In genomic region chr18:75375341-75375740, GRCh38 we compare ENCODE assay signal across 29 cellular contexts. TPM values are rescaled to one million over a fixed set of nuclear protein-coding genes. Genes with fewer than 3 reads are reported as not detected.
"Had no signal": no experiment of that assay in that cellular context is flagged by ENCODE, and none has a peak within 500 bp of the region (broad histone marks: within the 10 kb centered on the region; RNA-seq: fewer than 3 reads in every experiment).

No MANE protein-coding gene starts in this region.

- H3K4me1 ChIP-seq: colonic mucosa, esophagus squamous epithelium, gastrocnemius medialis, heart right ventricle, left lung, lower lobe of right lung had no signal

- DNase-seq: colonic mucosa; cortex of kidney; effector CD8-positive, alpha-beta T cell; effector memory CD8-positive, alpha-beta T cell; endodermal cell; erythroblast; esophagus squamous epithelium; foreskin fibroblast; gastrocnemius medialis; glutamatergic neuron; head of caudate nucleus; heart right ventricle; hippocampal formation; left cardiac atrium; left lung; left ventricle myocardium superior; lower lobe of right lung; mesenchymal stem cell; mucosa of descending colon had no signal

- H3K4me3 ChIP-seq: colonic mucosa, esophagus squamous epithelium, gastrocnemius medialis, heart right ventricle, left lung, lower lobe of right lung, mucosa of descending colon had no signal

- H3K27me3 ChIP-seq: colonic mucosa, esophagus squamous epithelium, gastrocnemius medialis, left lung had no signal

- H3K4me3 Mint-ChIP-seq: dendritic cell treated with granulocyte-macrophage colony-stimulating factor and Interleukin-4, amounts not matched to agents 40 ng/mL and 50 ng/mL, for 4 days; effector memory CD8-positive, alpha-beta T cell; endodermal cell; mesothelial cell of epicardium had no signal

- H3K27ac ChIP-seq: colonic mucosa, epithelial cell of prostate, esophagus squamous epithelium, gastrocnemius medialis, heart right ventricle, left lung, lower lobe of right lung had no signal

- H3K4me1 Mint-ChIP-seq: endodermal cell had no signal

- H3K9me3 ChIP-seq: colonic mucosa, esophagus squamous epithelium, gastrocnemius medialis, heart right ventricle, left lung, lower lobe of right lung, mucosa of descending colon had no signal

- H3K27ac Mint-ChIP-seq: dendritic cell treated with granulocyte-macrophage colony-stimulating factor and Interleukin-4, amounts not matched to agents 40 ng/mL and 50 ng/mL, for 4 days; effector memory CD8-positive, alpha-beta T cell; endodermal cell; mesothelial cell of epicardium had no signal

- ATAC-seq: effector memory CD8-positive, alpha-beta T cell; esophagus mucosa; gastrocnemius medialis; heart right ventricle; left cardiac atrium; left lung; left ventricle myocardium superior; lower lobe of right lung had no signal

- H3K36me3 Mint-ChIP-seq: mesothelial cell of epicardium had no signal

- H3K36me3 ChIP-seq: colonic mucosa, esophagus squamous epithelium, gastrocnemius medialis, heart right ventricle, left lung, lower lobe of right lung had no signal

- H3K9me3 Mint-ChIP-seq: dendritic cell treated with granulocyte-macrophage colony-stimulating factor and Interleukin-4, amounts not matched to agents 40 ng/mL and 50 ng/mL, for 4 days; effector memory CD8-positive, alpha-beta T cell had no signal

RNA-seq across cellular contexts. Expression of gene SMIM21, which starts 52.2 kb away (rescaled TPM):
- total RNA-seq: colonic mucosa, dermis microvascular lymphatic vessel endothelial cell, endodermal cell, esophagus mucosa, esophagus squamous epithelium, gastrocnemius medialis, glomerular endothelial cell, heart right ventricle, kidney epithelial cell, left cardiac atrium, left lung, left ventricle myocardium superior, lower leg skin, lower lobe of right lung, lung microvascular endothelial cell, mesenteric fat pad, mesothelial cell of epicardium, mucosa of descending colon had no signal
